Comparison of ENCODE assay signal across 8 cellular contexts in the genomic region with DNA sequence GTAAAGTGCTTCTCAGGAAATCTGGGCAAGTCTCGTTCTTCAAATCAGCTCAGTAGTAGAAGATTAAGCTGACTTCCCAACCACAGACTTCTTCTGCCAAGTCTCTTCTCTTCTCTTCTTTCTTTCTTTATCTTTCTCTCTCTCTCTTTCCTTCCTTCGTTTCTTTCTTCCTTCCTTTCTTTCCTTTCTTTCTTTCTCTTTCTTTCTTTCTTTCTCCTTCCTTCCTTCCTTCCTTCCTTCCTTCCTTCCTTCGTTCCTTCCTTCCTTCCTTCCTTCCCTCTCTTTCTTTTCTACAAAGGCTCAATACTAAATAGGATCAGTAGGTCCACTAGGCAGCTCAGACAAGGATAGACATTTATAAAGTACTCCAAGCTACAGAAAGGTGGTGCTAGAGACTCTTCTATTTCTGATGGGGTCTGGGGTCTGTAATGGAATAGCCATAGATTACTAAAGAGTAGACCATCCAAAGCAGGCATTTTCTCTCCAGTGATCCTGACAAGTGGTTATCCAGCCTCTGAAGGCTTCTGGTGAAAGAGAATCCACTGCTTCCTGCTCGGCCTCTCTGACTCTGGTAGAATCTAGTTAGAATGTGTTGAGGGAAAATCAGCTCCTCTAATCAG.
A peak's percentile ranks its signal among the peaks of the same experiment; 100 is the strongest.
DNase-seq lines count a peak whose midpoint lies in the region; ATAC-seq lines count a peak whose summit lies in the region.

No MANE protein-coding gene starts in this region.

- DNase-seq in ELF-1 (ENCODE audit: low read depth, low spot score), result peak; percentile 30
- DNase-seq in HT-29 (ENCODE audit: low spot score), result peak; percentile 51
- peak; percentile 68 for DNase-seq in SK-N-DZ (ENCODE audit: low spot score)
- DNase-seq in left kidney (ENCODE audit: low read depth, low spot score), result peak; percentile 79
- DNase-seq in NCI-H128 (lab: John Stamatoyannopoulos, UW; ENCODE audit: unreplicated experiment), result no peak
- no peak for DNase-seq in cerebellar cortex (ENCODE audit: low spot score)
- DNase-seq in D341Med (ENCODE audit: low spot score), result no peak

- ATAC-seq in GM21528 (IDR thresholded peaks at IDR 0.05; ENCODE audit: low FRiP score, unreplicated experiment), result no peak

Comparison
In these comparisons a context has a peak if more than half of its experiments do, and no peak if none do; other contexts are left out.
1. DNase-seq: peak in ELF-1 (single experiment), HT-29 (single experiment), SK-N-DZ (single experiment) and left kidney (single experiment); none in NCI-H128 (single experiment), cerebellar cortex (single experiment) and D341Med (single experiment).